10 cellular contexts compared by ENCODE assay signal in the genomic region with DNA sequence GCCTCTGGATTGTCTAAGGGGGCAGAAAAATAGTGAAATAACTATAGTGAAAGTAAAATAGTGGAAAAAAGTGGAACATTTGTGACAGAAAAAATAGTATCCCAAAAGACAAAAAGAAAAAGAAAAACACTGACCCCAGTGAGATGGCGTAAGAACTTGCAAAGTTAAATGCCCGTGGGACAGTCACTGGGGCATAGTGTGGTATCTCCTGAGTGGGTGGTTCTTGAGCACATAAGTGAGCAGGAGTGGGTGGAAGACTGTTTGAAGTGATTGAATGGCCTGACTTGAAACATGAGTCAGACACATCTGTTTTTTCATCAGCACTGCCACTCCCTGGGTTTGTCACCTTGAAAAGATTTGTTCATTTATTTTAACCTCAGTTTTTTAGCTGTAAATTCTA. TPM values are rescaled to one million over a fixed set of nuclear protein-coding genes. Genes with fewer than 3 reads are reported as not detected.
A peak's percentile ranks its signal among the peaks of the same experiment; 100 is the strongest.
DNase-seq lines count a peak whose midpoint lies in the region; ATAC-seq, FAIRE-seq and TF ChIP-seq lines count a peak whose summit lies in the region.
"Had no signal": no experiment of that assay in that cellular context is flagged by ENCODE, and none has a peak within 500 bp of the region (broad histone marks: within the 10 kb centered on the region; RNA-seq: fewer than 3 reads in every experiment).

No MANE protein-coding gene starts in this region.

- H3K27ac Mint-ChIP-seq in dendritic cell treated with granulocyte-macrophage colony-stimulating factor and Interleukin-4, amounts not matched to agents 40 ng/mL and 50 ng/mL, for 4 days = peak overlapping the region; percentile 60
- peak overlapping the region; percentile 84 for H3K27ac Mint-ChIP-seq in progenitor cell of endocrine pancreas

- no peak overlapping the region for H3K27ac ChIP-seq in heart left ventricle
- H3K27ac ChIP-seq: upper lobe of left lung had no signal

- H3K9me3 ChIP-seq in heart left ventricle = no peaks in the 10 kb centered on the region
- H3K9me3 ChIP-seq: upper lobe of left lung had no signal

- peaks cover 41% of the 10 kb centered on the region for H3K4me1 Mint-ChIP-seq in dendritic cell treated with granulocyte-macrophage colony-stimulating factor and Interleukin-4, amounts not matched to agents 40 ng/mL and 50 ng/mL, for 4 days (ENCODE audit: low read depth)
- peaks cover 16% of the 10 kb centered on the region for H3K4me1 Mint-ChIP-seq in progenitor cell of endocrine pancreas (ENCODE audit: low read depth)

- ATAC-seq in GM19351 (IDR thresholded peaks at IDR 0.05; ENCODE audit: unreplicated experiment) (no peak), heart left ventricle (no peak)

- H3K27me3 Mint-ChIP-seq in dendritic cell treated with granulocyte-macrophage colony-stimulating factor and Interleukin-4, amounts not matched to agents 40 ng/mL and 50 ng/mL, for 4 days = no peaks in the 10 kb centered on the region
- H3K27me3 Mint-ChIP-seq in progenitor cell of endocrine pancreas = no peaks in the 10 kb centered on the region

- H3K36me3 Mint-ChIP-seq in dendritic cell treated with granulocyte-macrophage colony-stimulating factor and Interleukin-4, amounts not matched to agents 40 ng/mL and 50 ng/mL, for 4 days (ENCODE audit: low read depth) = peaks cover 72% of the 10 kb centered on the region
- peaks cover 30% of the 10 kb centered on the region for H3K36me3 Mint-ChIP-seq in progenitor cell of endocrine pancreas (ENCODE audit: insufficient read depth)

- TF ChIP-seq CTCF in progenitor cell of endocrine pancreas (IDR thresholded peaks at IDR 0.05; ENCODE audit: unreplicated experiment) = no peak
- TF ChIP-seq CTCF in heart left ventricle (IDR thresholded peaks at IDR 0.05) = no peak

- no peak overlapping the region for H3K4me3 Mint-ChIP-seq in dendritic cell treated with granulocyte-macrophage colony-stimulating factor and Interleukin-4, amounts not matched to agents 40 ng/mL and 50 ng/mL, for 4 days
- peak overlapping the region; percentile 9 for H3K4me3 Mint-ChIP-seq in progenitor cell of endocrine pancreas (ENCODE audit: low read depth)

- peak; percentile 10 for DNase-seq in GM03348 (ENCODE audit: low spot score)
- peak; percentile 66 for DNase-seq in RPMI7951 (ENCODE audit: low read depth)
- DNase-seq in progenitor cell of endocrine pancreas (ENCODE audit: low spot score, unreplicated experiment) = no peak
- no peak for DNase-seq in OCI-M2 (lab: John Stamatoyannopoulos, UW; ENCODE audit: unreplicated experiment)
- DNase-seq in GM12892 (ENCODE audit: insufficient read length) = no peak
- DNase-seq in heart left ventricle = no peak

- no peak overlapping the region for H3K4me3 ChIP-seq in heart left ventricle
- H3K4me3 ChIP-seq: upper lobe of left lung had no signal

- 71 to 87% (median 85%) methylated on average over 2 of the region's 2 CpGs for WGBS in heart left ventricle, 4 donors

- no peak for FAIRE-seq in GM12892 (lab: Jason Lieb, UNC)
- FAIRE-seq: H1 had no signal

- intact Hi-C loops in dendritic cell treated with granulocyte-macrophage colony-stimulating factor and Interleukin-4, amounts not matched to agents 40 ng/mL and 50 ng/mL, for 4 days (cut with micrococcal nuclease) = loop anchor here (10.0 kb wide), 2 partner anchors 122 to 302 kb away; a partner anchor contains a TSS
- intact Hi-C loops in heart left ventricle (cut with DNase I) = loop anchor here in 1 of 10 donors (5.0 kb wide), 1 partner anchor 59 kb away; a partner anchor contains a TSS

- H3K9me3 Mint-ChIP-seq in dendritic cell treated with granulocyte-macrophage colony-stimulating factor and Interleukin-4, amounts not matched to agents 40 ng/mL and 50 ng/mL, for 4 days = no peaks in the 10 kb centered on the region
- H3K9me3 Mint-ChIP-seq in progenitor cell of endocrine pancreas (ENCODE audit: low read depth) = no peaks in the 10 kb centered on the region

- no peaks in the 10 kb centered on the region for H3K27me3 ChIP-seq in heart left ventricle
- H3K27me3 ChIP-seq: upper lobe of left lung had no signal

- H3K36me3 ChIP-seq in heart left ventricle = peaks cover 0 to 52% (median 38%) of the 10 kb centered on the region in 9 donors

- peaks cover 0 to 35% (median 7%) of the 10 kb centered on the region in 12 donors for H3K4me1 ChIP-seq in heart left ventricle

- TF ChIP-seq POLR2A in GM12892 (IDR thresholded peaks at IDR 0.05; ENCODE audit: low read depth, low read length) (no peak), heart left ventricle (IDR thresholded peaks at IDR 0.05) (no peak)

RNA-seq across cellular contexts. Expression of a gene that starts 2.5 kb away (rescaled TPM):
- total RNA-seq in RPMI7951 (2014; rRNA removed; shearing (Covaris generic)) = 7.6 and 13.3 TPM in 2 replicates
- 22.8 and 24.1 TPM in 2 replicates for total RNA-seq in progenitor cell of endocrine pancreas
- 11.0 TPM for polyA plus RNA-seq in GM12892 (2012; ENCODE audit: missing spikeins)
- 1 to 10 TPM; 2.9 to 9.1 (median 3.9) TPM for total RNA-seq in heart left ventricle
- polyA plus RNA-seq in heart left ventricle = 1 to 10 TPM; 1.1 to 2.4 TPM

RNA-seq across cellular contexts. Expression of a gene that starts 59.0 kb away (rescaled TPM):
- total RNA-seq in RPMI7951 (2014; rRNA removed; shearing (Covaris generic)) = 20.4 and 20.9 TPM in 2 replicates
- 51.5 and 55.5 TPM in 2 replicates for total RNA-seq in progenitor cell of endocrine pancreas
- 7.5 TPM for polyA plus RNA-seq in GM12892 (2012; ENCODE audit: missing spikeins)
- 1 to 10 TPM; 2.0 to 5.6 (median 3.3) TPM for total RNA-seq in heart left ventricle
- 1 to 10 TPM; 1.1 to 1.3 TPM for polyA plus RNA-seq in heart left ventricle

Comparison
In these comparisons a context has a peak if more than half of its experiments do, and no peak if none do; other contexts are left out.
1. DNase-seq: peak in GM03348 (single experiment) and RPMI7951 (single experiment); none in progenitor cell of endocrine pancreas (single experiment), OCI-M2 (single experiment), GM12892 (single experiment) and heart left ventricle (0 of 5).